ENCODE assay signal across 19 cellular contexts in the genomic region with DNA sequence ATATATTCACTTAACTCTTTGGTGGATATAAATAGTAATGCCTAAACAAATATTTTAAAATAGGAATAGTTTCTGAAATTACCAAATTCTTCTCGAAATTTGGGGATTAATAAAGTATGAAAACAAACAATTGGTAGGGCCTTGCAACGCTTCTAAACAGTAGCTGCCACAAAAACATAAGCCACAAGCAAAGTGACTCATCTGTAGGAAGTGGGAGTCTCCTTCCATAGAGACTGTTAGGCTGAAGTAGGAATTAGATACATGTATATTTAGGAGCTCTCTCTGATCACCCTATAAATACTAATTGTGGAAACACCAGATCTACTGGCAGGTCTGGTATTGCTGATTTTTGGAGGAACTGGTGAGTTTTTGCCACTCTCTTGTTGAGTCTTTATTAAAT. TPM values are rescaled to one million over a fixed set of nuclear protein-coding genes. Genes with fewer than 3 reads are reported as not detected.
DNase-seq lines count a peak whose midpoint lies in the region; ATAC-seq and TF ChIP-seq lines count a peak whose summit lies in the region.
"Had no signal": no experiment of that assay in that cellular context is flagged by ENCODE, and none has a peak within 500 bp of the region (broad histone marks: within the 10 kb centered on the region; RNA-seq: fewer than 3 reads in every experiment).

No MANE protein-coding gene starts in this region.

- H3K27me3 Mint-ChIP-seq in naive thymus-derived CD8-positive, alpha-beta T cell = peaks cover 4 to 23% (median 9%) of the 10 kb centered on the region in 5 donors

- no peak for TF ChIP-seq CTCF in mammary epithelial cell (conservative IDR thresholded peaks at IDR 0.05 in 1 of 2, IDR thresholded peaks at IDR 0.05 in 1 of 2; ENCODE audit: extremely low read depth in 1 of 2, insufficient read depth in 1 of 2, low read depth in 1 of 2, low read length in 2 of 2)
- TF ChIP-seq CTCF in thyroid gland (IDR thresholded peaks at IDR 0.05) = no peak

- CTCF ChIA-PET in mammary epithelial cell (lab: Charles Lee; ENCODE audit: low non-redundant PET) = no interaction called here

- no peak overlapping the region for H3K27ac Mint-ChIP-seq in naive thymus-derived CD8-positive, alpha-beta T cell
- H3K27ac Mint-ChIP-seq: activated T-cell treated with anti-CD3 and anti-CD28 coated beads, Interleukin-2, amount 50 U/mL, for 24 hours had no signal

- POLR2A ChIA-PET in naive thymus-derived CD8-positive, alpha-beta T cell (lab: Charles Lee) = no interaction called here

- H3K4me3 ChIP-seq in mammary epithelial cell (replicated peaks in 1 of 3; ENCODE audit: insufficient read depth in 1 of 3, low read depth in 2 of 3, low read length in 3 of 3) = no peak overlapping the region
- no peak overlapping the region for H3K4me3 ChIP-seq in mesodermal cell (ENCODE audit: extremely low read depth, insufficient read depth, low read length, poor library complexity, severe bottlenecking)
- no peak overlapping the region for H3K4me3 ChIP-seq in thyroid gland (replicated peaks in 1 of 3)
- H3K4me3 ChIP-seq: SJCRH30 had no signal

- H3K27me3 ChIP-seq in mammary epithelial cell (ENCODE audit: insufficient read depth, low read length) = no peaks in the 10 kb centered on the region
- no peaks in the 10 kb centered on the region for H3K27me3 ChIP-seq in thyroid gland
- H3K27me3 ChIP-seq: SJCRH30 had no signal

- DNase-seq in ELR (ENCODE audit: low read depth) = peak; percentile 60
- DNase-seq in MV-4-11 (lab: John Stamatoyannopoulos, UW) = peak; percentile 6
- DNase-seq in mammary epithelial cell = peak; percentile 45
- DNase-seq in NOMO-1 treated with DMSO at 0.1 percent for 48 hours (lab: John Stamatoyannopoulos, UW; ENCODE audit: unreplicated experiment) = no peak
- no peak for DNase-seq in naive thymus-derived CD8-positive, alpha-beta T cell
- DNase-seq in thyroid gland = no peak
- no peak for DNase-seq in kidney tubule cell (ENCODE audit: low spot score)
- DNase-seq: activated CD4-positive, alpha-beta T cell treated with anti-CD3 and anti-CD28 coated beads, Interleukin-2, amount 50 U/mL, for 4 hours; activated T-cell treated with anti-CD3 and anti-CD28 coated beads, Interleukin-2, amount 50 U/mL, for 24 hours; AML-193; hippocampal formation; left colon; NCI-H1105 treated with DMSO at 0.1 percent for 48 hours; NK-92 treated with Interleukin-12 subunit alpha and Interleukin-12 subunit beta, amount 100 ng/mL, for 24 hours; posterior cingulate gyrus; SJCRH30; stimulated activated naive CD4-positive, alpha-beta T cell treated with Interleukin-2 at 50 U/mL for 16 hours had no signal

- no peaks in the 10 kb centered on the region for H3K79me2 ChIP-seq in mammary epithelial cell (ENCODE audit: insufficient read depth, low read length)

- H3K27ac ChIP-seq in mammary epithelial cell (ENCODE audit: insufficient read depth, low read depth, low read length) = no peak overlapping the region
- peak overlapping the region; percentile 38 for H3K27ac ChIP-seq in mesodermal cell (ENCODE audit: low read depth, low read length, severe bottlenecking)
- no peak overlapping the region for H3K27ac ChIP-seq in thyroid gland
- H3K27ac ChIP-seq: SJCRH30 had no signal

- H3K9me3 ChIP-seq in mammary epithelial cell (replicated peaks; ENCODE audit: insufficient read depth, low read length) (no peaks in the 10 kb centered on the region), mesodermal cell (ENCODE audit: control insufficient read depth, low read length) (no peaks in the 10 kb centered on the region), thyroid gland (no peaks in the 10 kb centered on the region)
- H3K9me3 ChIP-seq: SJCRH30 had no signal

- H2AFZ ChIP-seq in mammary epithelial cell (ENCODE audit: low read depth, low read length) = no peak overlapping the region

- 5% methylated on average over 2 of the region's 2 CpGs for WGBS in mammary epithelial cell (ENCODE audit: low coverage, missing lambda C conversion rate)
- no CpG with 5 or more reads among the region's 2 CpGs for WGBS in mesodermal cell (ENCODE audit: insufficient coverage in 2 of 2), 2 experiments
- WGBS in thyroid gland, 2 donors = 81 to 90% methylated on average over 2 of the region's 2 CpGs

- no peaks in the 10 kb centered on the region for H3K4me1 Mint-ChIP-seq in naive thymus-derived CD8-positive, alpha-beta T cell

- BruUV-seq in mammary epithelial cell (replicated peaks; lab: Mats Ljungman, UMichigan) = no TSS peak

- H3K9ac ChIP-seq in mammary epithelial cell (ENCODE audit: insufficient read depth, low read length) = no peak overlapping the region

- dilution Hi-C loops in mammary epithelial cell (cut with HindIII; ENCODE audit: low sequenced_read_pairs) = no loop called here

- intact Hi-C loops in mammary epithelial cell (cut with micrococcal nuclease) (no loop called here), thyroid gland (cut with DNase I) (no loop called here)

- H3K4me1 ChIP-seq in mammary epithelial cell (ENCODE audit: insufficient read depth, low read length) (peaks cover 11% of the 10 kb centered on the region), mesodermal cell (ENCODE audit: control insufficient read depth, insufficient read depth, low read length, poor library complexity, severe bottlenecking) (peaks cover 32% of the 10 kb centered on the region), thyroid gland (no peaks in the 10 kb centered on the region)

- in situ Hi-C loops in mammary epithelial cell (cut with MboI; ENCODE audit: low sequenced_read_pairs in 2 of 2) = loop anchor here (25.0 kb wide), 1 partner anchor 212 kb away; no protein-coding TSS in a partner anchor

- TF ChIP-seq POLR2A in thyroid gland (IDR thresholded peaks at IDR 0.05) = no peak

- no peak overlapping the region for H3K4me3 Mint-ChIP-seq in naive thymus-derived CD8-positive, alpha-beta T cell
- H3K4me3 Mint-ChIP-seq: activated T-cell treated with anti-CD3 and anti-CD28 coated beads, Interleukin-2, amount 50 U/mL, for 24 hours had no signal

- H4K20me1 ChIP-seq in mammary epithelial cell (ENCODE audit: insufficient read depth, low read length) = no peaks in the 10 kb centered on the region

- no peak overlapping the region for H3K4me2 ChIP-seq in mammary epithelial cell (ENCODE audit: insufficient read depth, low read depth, low read length)

- H3K36me3 Mint-ChIP-seq in naive thymus-derived CD8-positive, alpha-beta T cell = no peaks in the 10 kb centered on the region

- H3K36me3 ChIP-seq in mammary epithelial cell (ENCODE audit: insufficient read depth, low read length) = no peaks in the 10 kb centered on the region
- H3K36me3 ChIP-seq in mesodermal cell (ENCODE audit: control insufficient read depth, insufficient read depth, low read length) = no peaks in the 10 kb centered on the region
- no peaks in the 10 kb centered on the region for H3K36me3 ChIP-seq in thyroid gland
- H3K36me3 ChIP-seq: SJCRH30 had no signal

- ATAC-seq in naive thymus-derived CD8-positive, alpha-beta T cell = no peak
- ATAC-seq: left colon had no signal

- no peaks in the 10 kb centered on the region for H3K9me3 Mint-ChIP-seq in naive thymus-derived CD8-positive, alpha-beta T cell
- H3K9me3 Mint-ChIP-seq: activated T-cell treated with anti-CD3 and anti-CD28 coated beads, Interleukin-2, amount 50 U/mL, for 24 hours had no signal

RNA-seq across cellular contexts. Expression of a gene that starts 5.7 kb away (rescaled TPM):
- total RNA-seq in mammary epithelial cell (not detected), thyroid gland (not detected)
- not detected for polyA plus RNA-seq in mammary epithelial cell
- polyA minus RNA-seq in mammary epithelial cell = not detected
- 0.41 TPM for polyA plus RNA-seq in mesodermal cell (2013, experiment 1 of 2)
- polyA plus RNA-seq in mesodermal cell (2013, experiment 2 of 2) = 0.20 TPM
- not detected for total RNA-seq in naive thymus-derived CD8-positive, alpha-beta T cell
- polyA plus RNA-seq in naive thymus-derived CD8-positive, alpha-beta T cell = under 1 TPM; 0.06 to 0.23 (median 0.20) TPM
- total RNA-seq: epithelial cell of proximal tubule, left colon had no signal

RNA-seq across cellular contexts. Expression of a gene that starts 48.3 kb away (rescaled TPM):
- total RNA-seq in mammary epithelial cell = not detected
- polyA plus RNA-seq in mammary epithelial cell = not detected
- not detected for polyA minus RNA-seq in mammary epithelial cell
- polyA plus RNA-seq in mesodermal cell (2013, experiment 1 of 2) = not detected
- not detected for polyA plus RNA-seq in mesodermal cell (2013, experiment 2 of 2)
- not detected for total RNA-seq in naive thymus-derived CD8-positive, alpha-beta T cell
- under 1 TPM in 2 of 3 donors, not detected in 1; 0.09 to 0.11 TPM for polyA plus RNA-seq in naive thymus-derived CD8-positive, alpha-beta T cell
- not detected for total RNA-seq in thyroid gland
- total RNA-seq: epithelial cell of proximal tubule, left colon, SJCRH30 had no signal

Comparison
In these comparisons a context has a peak if more than half of its experiments do, and no peak if none do; other contexts are left out.
1. DNase-seq: peak in ELR (single experiment), MV-4-11 (single experiment) and mammary epithelial cell (single experiment); none in NOMO-1 treated with DMSO at 0.1 percent for 48 hours (single experiment), naive thymus-derived CD8-positive, alpha-beta T cell (0 of 10), thyroid gland (0 of 2) and kidney tubule cell (single experiment).